ENCODE assay signal across 18 cellular contexts in the genomic region with DNA sequence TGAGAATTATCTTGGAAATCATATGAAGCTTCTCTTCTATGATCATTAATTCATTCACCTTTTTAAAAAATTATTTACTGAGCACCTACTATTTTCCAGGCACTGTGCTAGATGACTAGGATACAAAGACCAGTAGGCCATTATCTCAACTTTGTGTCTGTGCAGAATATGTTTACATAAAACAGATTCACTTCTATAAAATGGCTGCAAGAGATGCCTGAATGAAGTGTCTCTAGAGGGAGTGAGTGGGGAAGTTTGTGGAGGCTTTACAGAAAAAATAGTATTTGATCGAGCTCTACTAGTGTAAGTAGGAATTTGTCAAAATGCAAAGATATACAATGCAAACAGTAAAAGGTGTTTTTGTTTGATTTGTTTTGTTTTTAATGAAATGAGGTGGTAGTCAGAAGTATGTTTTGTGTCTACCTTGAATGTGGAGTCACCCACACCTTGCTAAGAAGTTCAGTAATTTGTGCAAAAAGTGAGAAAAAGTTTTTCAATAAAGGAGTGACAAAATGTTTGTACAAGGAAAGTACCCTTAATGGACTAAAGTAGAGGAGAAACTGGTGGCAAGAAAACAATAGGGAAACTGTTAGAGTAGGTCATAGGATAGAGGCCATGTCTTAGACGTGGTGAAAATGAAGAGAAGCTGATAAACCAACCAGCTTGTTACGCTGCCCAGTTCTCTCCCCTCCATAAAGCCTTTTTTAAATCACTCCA.
DNase-seq lines count a peak whose midpoint lies in the region; ATAC-seq, FAIRE-seq and TF ChIP-seq lines count a peak whose summit lies in the region.
"Had no signal": no experiment of that assay in that cellular context is flagged by ENCODE, and none has a peak within 500 bp of the region (broad histone marks: within the 10 kb centered on the region; RNA-seq: fewer than 3 reads in every experiment).

No MANE protein-coding gene starts in this region.

- POLR2A ChIA-PET in GM12878 (lab: Charles Lee): interaction anchor here (0.6 to 2.7 kb wide), 7 partner anchors 9 to 121 kb away, joined by 3 to 11 read pairs (median 4); no protein-coding TSS in a partner anchor

- intact Hi-C loops in GM12878 (cut with micrococcal nuclease; ENCODE audit: unreplicated experiment): loop anchor here (5.0 kb wide), 1 partner anchor 459 kb away; a partner anchor contains a TSS

- peak overlapping the region; percentile 75 for H3K4me3 ChIP-seq in GM06990 (replicated peaks; ENCODE audit: low read depth, low read length)
- peak overlapping the region; percentile 85 for H3K4me3 ChIP-seq in GM12865 (ENCODE audit: low read depth, low read length)
- peak overlapping the region; percentile 68 for H3K4me3 ChIP-seq in GM12878
- H3K4me3 ChIP-seq: BLaER1 had no signal

- H3K4me1 ChIP-seq in GM12878 (ENCODE audit: control insufficient read depth, insufficient read depth, low read length): peaks cover 37% of the 10 kb centered on the region
- H3K4me1 ChIP-seq: BLaER1 had no signal

- in situ Hi-C loops in GM12878 (cut with MboI): no loop called here
- in situ Hi-C loops in GM13976 (cut with MboI; ENCODE audit: low sequenced_read_pairs, unreplicated experiment): loop anchor here (10.0 kb wide), 1 partner anchor 124 kb away; a partner anchor contains a TSS

- RAD21 ChIA-PET in GM12878 (lab: Charles Lee; ENCODE audit: unreplicated experiment): interaction anchor here (0.6 to 6.4 kb wide), 22 partner anchors 8 to 156 kb away, joined by 3 to 35 read pairs (median 4); a partner anchor contains a TSS

- TF ChIP-seq EP300 in GM12878 (IDR thresholded peaks at IDR 0.05; ENCODE audit: borderline replicate concordance in 1 of 2, control insufficient read depth in 1 of 2, low read depth in 2 of 2, low read length in 2 of 2): 0 out of 4 replicates have a peak, but pooled peaks of 1 of the 2 experiments have one; percentile 22

- TF ChIP-seq POLR2A in GM12878 (IDR thresholded peaks at IDR 0.05; ENCODE audit: low read depth, low read length): no peak

- CTCF ChIA-PET in GM12878 (lab: Yijun Ruan, JAX): interaction anchor here (0.6 to 2.1 kb wide), 9 partner anchors 8 to 156 kb away, joined by 3 to 9 read pairs (median 4); no protein-coding TSS in a partner anchor

- H4K20me1 ChIP-seq in GM12878 (ENCODE audit: control insufficient read depth, insufficient read depth): no peaks in the 10 kb centered on the region
- H4K20me1 ChIP-seq: BLaER1 had no signal

- H2AFZ ChIP-seq in GM12878 (ENCODE audit: control insufficient read depth, low read depth, low read length): no peak overlapping the region; the same call in 1 of the 2 replicates

- H3K9ac ChIP-seq in GM12878 (ENCODE audit: control insufficient read depth, insufficient read depth, low read length): peak overlapping the region; percentile 31; the same call in 1 of the 2 replicates
- H3K9ac ChIP-seq: BLaER1 had no signal

- ATAC-seq in GM12878: peak; percentile 10
- ATAC-seq: HepG2 had no signal

- BruUV-seq in GM12878 (replicated peaks; lab: Mats Ljungman, UMichigan): TSS peak; percentile 9

- SMC1A ChIA-PET in GM12878 (lab: Charles Lee; ENCODE audit: uncharacterized antibody, unreplicated experiment): interaction anchor here (0.6 to 14.8 kb wide), 20 partner anchors 8 to 440 kb away, joined by 3 to 305 read pairs (median 3); a partner anchor contains a TSS

- no peaks in the 10 kb centered on the region for H3K27me3 ChIP-seq in GM06990 (replicated peaks; ENCODE audit: control insufficient read depth, insufficient read depth, low read length)
- no peaks in the 10 kb centered on the region for H3K27me3 ChIP-seq in GM12878 (replicated peaks in 1 of 2; ENCODE audit: control insufficient read depth in 2 of 2, insufficient read depth in 2 of 2, low read length in 1 of 2)
- H3K27me3 ChIP-seq: BLaER1 had no signal

- peak overlapping the region; percentile 21 for H3K4me2 ChIP-seq in GM12878 (ENCODE audit: control insufficient read depth, insufficient read depth)
- H3K4me2 ChIP-seq: BLaER1 had no signal

- H3K9me3 ChIP-seq in GM12878 (replicated peaks; ENCODE audit: control insufficient read depth, insufficient read depth, low read length): no peaks in the 10 kb centered on the region; the same call in 1 of the 3 replicates
- H3K9me3 ChIP-seq: BLaER1 had no signal

- peak; percentile 25; the same call in 1 of the 2 replicates for TF ChIP-seq RAD21 in GM12878 (IDR thresholded peaks at IDR 0.05; ENCODE audit: insufficient read depth, low read depth, low read length)

- TF ChIP-seq CTCF in GM06990 (IDR thresholded peaks at IDR 0.05; ENCODE audit: insufficient read depth, low read length, poor library complexity, severe bottlenecking): peak; percentile 7
- no peak for TF ChIP-seq CTCF in GM12865 (IDR thresholded peaks at IDR 0.05; ENCODE audit: insufficient read depth, low read depth, low read length, missing control alignments)
- TF ChIP-seq CTCF in GM12878 (IDR thresholded peaks at IDR 0.05 in 2 of 3, conservative IDR thresholded peaks at IDR 0.05 in 1 of 3; ENCODE audit: control insufficient read depth in 2 of 3, extremely low read depth in 1 of 3, insufficient read depth in 1 of 3, low read depth in 3 of 3, low read length in 3 of 3): no peak
- TF ChIP-seq CTCF in GM13976 (IDR thresholded peaks at IDR 0.05; ENCODE audit: borderline replicate concordance, control extremely low read depth, extremely low read depth, insufficient read depth, missing control alignments): no peak

- H3K36me3 ChIP-seq in GM06990 (ENCODE audit: control insufficient read depth, insufficient read depth, low read length) (no peaks in the 10 kb centered on the region; the same call in 1 of the 2 replicates), GM12878 (ENCODE audit: control insufficient read depth in 2 of 2, insufficient read depth in 2 of 2, low read length in 1 of 2) (no peaks in the 10 kb centered on the region)
- H3K36me3 ChIP-seq: BLaER1 had no signal

- H3K27ac ChIP-seq in GM12878 (ENCODE audit: control insufficient read depth, insufficient read depth): peak overlapping the region; percentile 49
- H3K27ac ChIP-seq: BLaER1 had no signal

- FAIRE-seq in GM18507 (lab: Jason Lieb, UNC) (peak; percentile 82), GM12878 (lab: Jason Lieb, UNC) (no peak)
- FAIRE-seq: HepG2 had no signal

- DNase-seq in GM06990 (ENCODE audit: extremely low read depth, insufficient read length) (no peak), GM12865 (ENCODE audit: low read depth) (no peak), GM18507 (ENCODE audit: extremely low spot score, insufficient read length, low read depth) (no peak), GM12878 (ENCODE audit: low read depth, low spot score) (no peak), occipital lobe (lab: John Stamatoyannopoulos, UW) (no peak), GM13976 (ENCODE audit: low spot score) (no peak), NCI-H2107 (lab: John Stamatoyannopoulos, UW) (no peak), middle frontal gyrus (ENCODE audit: extremely low spot score, low spot score) (no peak)
- DNase-seq: 8988T; CD4-positive, alpha-beta memory T cell; DMS79 treated with DMSO at 0.1 percent for 48 hours; GF-D8; GOT3; H7; Karpas-422; KBM-7 had no signal

- WGBS in GM12878 (ENCODE audit: insufficient coverage, insufficient replicate concordance, low lambda C conversion rate, missing lambda C conversion rate): 10% methylated on average over 3 of the region's 3 CpGs

- peaks cover 62% of the 10 kb centered on the region for H3K79me2 ChIP-seq in GM12878 (ENCODE audit: control insufficient read depth, insufficient read depth, low read length)

TF ChIP-seq in GM12878, 131 proteins besides CTCF, POLR2A, EP300 and RAD21 (continues in another document):
- TF ChIP-seq ATF7 (IDR thresholded peaks at IDR 0.05; ENCODE audit: low read depth) (0 out of 2 replicates have a peak, but pooled peaks have one; percentile 28), RBBP5 (conservative IDR thresholded peaks at IDR 0.05) (no peak), BACH1 (IDR thresholded peaks at IDR 0.05; ENCODE audit: borderline replicate concordance) (peak; percentile 12; the same call in 1 of the 2 replicates)
- TF ChIP-seq, protein P1, sequence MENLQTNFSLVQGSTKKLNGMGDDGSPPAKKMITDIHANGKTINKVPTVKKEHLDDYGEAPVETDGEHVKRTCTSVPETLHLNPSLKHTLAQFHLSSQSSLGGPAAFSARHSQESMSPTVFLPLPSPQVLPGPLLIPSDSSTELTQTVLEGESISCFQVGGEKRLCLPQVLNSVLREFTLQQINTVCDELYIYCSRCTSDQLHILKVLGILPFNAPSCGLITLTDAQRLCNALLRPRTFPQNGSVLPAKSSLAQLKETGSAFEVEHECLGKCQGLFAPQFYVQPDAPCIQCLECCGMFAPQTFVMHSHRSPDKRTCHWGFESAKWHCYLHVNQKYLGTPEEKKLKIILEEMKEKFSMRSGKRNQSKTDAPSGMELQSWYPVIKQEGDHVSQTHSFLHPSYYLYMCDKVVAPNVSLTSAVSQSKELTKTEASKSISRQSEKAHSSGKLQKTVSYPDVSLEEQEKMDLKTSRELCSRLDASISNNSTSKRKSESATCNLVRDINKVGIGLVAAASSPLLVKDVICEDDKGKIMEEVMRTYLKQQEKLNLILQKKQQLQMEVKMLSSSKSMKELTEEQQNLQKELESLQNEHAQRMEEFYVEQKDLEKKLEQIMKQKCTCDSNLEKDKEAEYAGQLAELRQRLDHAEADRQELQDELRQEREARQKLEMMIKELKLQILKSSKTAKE (IDR thresholded peaks at IDR 0.05; ENCODE audit: low read depth, poor library complexity, severe bottlenecking): peak; percentile 53
